In genomic region chr14:89299587-89299986, GRCh38 we compare ENCODE assay signal across 25 cellular contexts.
"Had no signal": no experiment of that assay in that cellular context is flagged by ENCODE, and none has a peak within 500 bp of the region (broad histone marks: within the 10 kb centered on the region; RNA-seq: fewer than 3 reads in every experiment).

No MANE protein-coding gene starts in this region.

- H3K27ac ChIP-seq: brain microvascular endothelial cell, coronary artery, hepatocyte, ovary, prostate gland, sigmoid colon had no signal

- H3K9me3 Mint-ChIP-seq: effector memory CD8-positive, alpha-beta T cell had no signal

- ATAC-seq: activated CD8-positive, alpha-beta T cell treated with anti-CD3 and anti-CD28 coated beads for 36 hours; effector memory CD8-positive, alpha-beta T cell; gastroesophageal sphincter; left ventricle myocardium superior had no signal

- H3K4me3 Mint-ChIP-seq: activated B cell treated with CpG ODN at 0.5 μM for 24 hours; activated CD8-positive, alpha-beta T cell treated with anti-CD3 and anti-CD28 coated beads for 36 hours; activated naive CD8-positive, alpha-beta T cell treated with anti-CD3 and anti-CD28 coated beads for 36 hours; effector memory CD8-positive, alpha-beta T cell had no signal

- H3K9me3 ChIP-seq: gastroesophageal sphincter, ovary, prostate gland, sigmoid colon had no signal

- H3K27ac Mint-ChIP-seq: activated B cell treated with CpG ODN at 0.5 μM for 24 hours; activated CD8-positive, alpha-beta T cell treated with anti-CD3 and anti-CD28 coated beads for 36 hours; activated naive CD8-positive, alpha-beta T cell treated with anti-CD3 and anti-CD28 coated beads for 36 hours had no signal

- H2AFZ ChIP-seq: hepatocyte had no signal

- FAIRE-seq: astrocyte, endothelial cell of umbilical vein, small intestine, urothelium cell line had no signal

- H3K27me3 ChIP-seq: brain microvascular endothelial cell, gastroesophageal sphincter, hepatocyte, ovary, sigmoid colon had no signal

- H3K27me3 Mint-ChIP-seq: activated B cell treated with CpG ODN at 0.5 μM for 24 hours; activated CD8-positive, alpha-beta T cell treated with anti-CD3 and anti-CD28 coated beads for 36 hours; activated naive CD8-positive, alpha-beta T cell treated with anti-CD3 and anti-CD28 coated beads for 36 hours; effector memory CD8-positive, alpha-beta T cell had no signal

- H3K4me3 ChIP-seq: coronary artery, gastroesophageal sphincter, hepatocyte, ovary, prostate gland, sigmoid colon had no signal

- H3K36me3 ChIP-seq: brain microvascular endothelial cell, gastroesophageal sphincter, ovary, prostate gland, sigmoid colon had no signal

- DNase-seq: activated B cell treated with CpG ODN at 0.5 μM for 24 hours; activated CD4-positive, alpha-beta T cell treated with anti-CD3 and anti-CD28 coated beads, Interleukin-2, amount 50 U/mL, for 1 hour; activated CD8-positive, alpha-beta T cell treated with anti-CD3 and anti-CD28 coated beads for 36 hours; activated naive CD4-positive, alpha-beta T cell treated with Interleukin-2 at 50 U/mL for 16 hours; activated naive CD8-positive, alpha-beta T cell treated with anti-CD3 and anti-CD28 coated beads for 36 hours; activated T-cell treated with anti-CD3 and anti-CD28 coated beads, Interleukin-2, amount 50 U/mL, for 48 hours; brain microvascular endothelial cell; effector memory CD8-positive, alpha-beta T cell; islet precursor cell; left ventricle myocardium superior; ovary; retina; sigmoid colon; small intestine; stimulated activated CD4-positive, alpha-beta T cell treated with anti-CD3 and anti-CD28 coated beads, Interleukin-4, amount 100 ng/mL, for 24 hours; stimulated activated naive CD4-positive, alpha-beta T cell; T-helper 2 cell; trophoblast cell had no signal

- H3K4me2 ChIP-seq: hepatocyte had no signal
